ENCODE assay signal across 24 cellular contexts in the genomic region with DNA sequence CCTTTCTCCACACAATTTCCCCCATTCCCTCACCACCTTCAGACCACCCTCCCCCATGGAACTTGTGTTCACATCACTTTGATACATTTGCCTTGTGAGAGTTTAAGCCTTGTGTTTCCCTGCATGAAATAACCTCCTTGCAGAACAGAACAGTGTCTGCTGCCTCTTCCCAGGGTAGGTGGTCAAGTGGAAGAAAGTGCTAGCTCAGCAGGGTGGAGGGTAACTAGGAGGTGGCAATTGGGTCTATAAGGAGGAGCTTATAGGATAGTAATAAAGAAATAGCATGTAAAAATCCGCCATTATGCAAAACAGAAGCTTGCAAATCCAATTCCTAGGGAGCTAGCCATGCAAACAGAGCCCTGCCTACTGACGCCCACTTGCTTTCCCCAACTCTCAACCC. TPM values are rescaled to one million over a fixed set of nuclear protein-coding genes. Genes with fewer than 3 reads are reported as not detected.
A peak's percentile ranks its signal among the peaks of the same experiment; 100 is the strongest.
DNase-seq lines count a peak whose midpoint lies in the region; ATAC-seq and TF ChIP-seq lines count a peak whose summit lies in the region.
"Had no signal": no experiment of that assay in that cellular context is flagged by ENCODE, and none has a peak within 500 bp of the region (broad histone marks: within the 10 kb centered on the region; RNA-seq: fewer than 3 reads in every experiment).

No MANE protein-coding gene starts in this region.

- H3K9me3 ChIP-seq in mammary epithelial cell (replicated peaks; ENCODE audit: insufficient read depth, low read length) (no peaks in the 10 kb centered on the region), RWPE2 (ENCODE audit: severe bottlenecking) (no peaks in the 10 kb centered on the region)
- H3K9me3 ChIP-seq: MG63, SK-N-SH had no signal

- peaks cover 23% of the 10 kb centered on the region for H3K27me3 Mint-ChIP-seq in MCF 10A (ENCODE audit: insufficient read depth, unreplicated experiment)
- H3K27me3 Mint-ChIP-seq in nephron progenitor cell (ENCODE audit: low read depth, poor library complexity) = no peaks in the 10 kb centered on the region
- peaks cover 6 to 12% of the 10 kb centered on the region in 2 donors for H3K27me3 Mint-ChIP-seq in stimulated activated naive B cell treated with anti-CD40 and anti-IgM and Interleukin-4, amounts not matched to agents 10 μg/mL and 1 μg/mL and 100 μg/mL, for 72 hours

- H3K79me2 ChIP-seq in mammary epithelial cell (ENCODE audit: insufficient read depth, low read length) = no peaks in the 10 kb centered on the region

- CTCF ChIA-PET in mammary epithelial cell (lab: Charles Lee; ENCODE audit: low non-redundant PET) (no interaction called here), MCF 10A (lab: Yijun Ruan, JAX) (interaction anchor here (0.7 to 2.4 kb wide), 3 partner anchors 20 to 62 kb away, joined by 3 to 8 read pairs (median 3); no protein-coding TSS in a partner anchor)

- H3K4me1 ChIP-seq in mammary epithelial cell (ENCODE audit: insufficient read depth, low read length) (peaks cover 19% of the 10 kb centered on the region), RWPE2 (ENCODE audit: insufficient read depth, poor library complexity, severe bottlenecking) (no peaks in the 10 kb centered on the region)

- no peaks in the 10 kb centered on the region for H4K20me1 ChIP-seq in mammary epithelial cell (ENCODE audit: insufficient read depth, low read length)

- H2AFZ ChIP-seq in mammary epithelial cell (ENCODE audit: low read depth, low read length) = no peak overlapping the region
- H2AFZ ChIP-seq: GM23338 had no signal

- H3K27me3 ChIP-seq in mammary epithelial cell (ENCODE audit: insufficient read depth, low read length) (no peaks in the 10 kb centered on the region), RWPE2 (ENCODE audit: insufficient read depth, poor library complexity, severe bottlenecking) (no peaks in the 10 kb centered on the region)
- H3K27me3 ChIP-seq: MG63 had no signal

- H3K4me3 Mint-ChIP-seq in MCF 10A (ENCODE audit: unreplicated experiment) = no peak overlapping the region
- H3K4me3 Mint-ChIP-seq in nephron progenitor cell = no peak overlapping the region
- H3K4me3 Mint-ChIP-seq in stimulated activated naive B cell treated with anti-CD40 and anti-IgM and Interleukin-4, amounts not matched to agents 10 μg/mL and 1 μg/mL and 100 μg/mL, for 72 hours = no peak overlapping the region
- H3K4me3 Mint-ChIP-seq: CD8-positive, alpha-beta T cell; GM23338 had no signal

- dilution Hi-C loops in mammary epithelial cell (cut with HindIII; ENCODE audit: low sequenced_read_pairs) = no loop called here

- peak overlapping the region; percentile 45 for H3K4me2 ChIP-seq in mammary epithelial cell (ENCODE audit: insufficient read depth, low read depth, low read length)
- H3K4me2 ChIP-seq: GM23338, SK-N-SH had no signal

- BruUV-seq in mammary epithelial cell (replicated peaks; lab: Mats Ljungman, UMichigan) (no TSS peak), MCF 10A (replicated peaks; lab: Mats Ljungman, UMichigan) (no TSS peak)

- H3K27ac ChIP-seq in mammary epithelial cell (ENCODE audit: insufficient read depth, low read depth, low read length) = no peak overlapping the region
- H3K27ac ChIP-seq in RWPE2 (ENCODE audit: poor library complexity, severe bottlenecking) = no peak overlapping the region

- no peaks in the 10 kb centered on the region for H3K36me3 Mint-ChIP-seq in MCF 10A (ENCODE audit: insufficient read depth, unreplicated experiment)
- no peaks in the 10 kb centered on the region for H3K36me3 Mint-ChIP-seq in nephron progenitor cell (ENCODE audit: low read depth)
- H3K36me3 Mint-ChIP-seq in stimulated activated naive B cell treated with anti-CD40 and anti-IgM and Interleukin-4, amounts not matched to agents 10 μg/mL and 1 μg/mL and 100 μg/mL, for 72 hours = no peaks in the 10 kb centered on the region
- H3K36me3 Mint-ChIP-seq: CD8-positive, alpha-beta T cell had no signal

- H3K27ac Mint-ChIP-seq in MCF 10A (ENCODE audit: low read depth, unreplicated experiment) = no peak overlapping the region
- peak overlapping the region; percentile 7 for H3K27ac Mint-ChIP-seq in nephron progenitor cell
- H3K27ac Mint-ChIP-seq in stimulated activated naive B cell treated with anti-CD40 and anti-IgM and Interleukin-4, amounts not matched to agents 10 μg/mL and 1 μg/mL and 100 μg/mL, for 72 hours = no peak overlapping the region
- H3K27ac Mint-ChIP-seq: CD8-positive, alpha-beta T cell; GM23338 had no signal

- in situ Hi-C loops in mammary epithelial cell (cut with MboI; ENCODE audit: low sequenced_read_pairs in 2 of 2) = no loop called here

- peaks cover 7% of the 10 kb centered on the region for H3K9me3 Mint-ChIP-seq in MCF 10A (ENCODE audit: unreplicated experiment)
- H3K9me3 Mint-ChIP-seq in nephron progenitor cell = no peaks in the 10 kb centered on the region
- no peaks in the 10 kb centered on the region for H3K9me3 Mint-ChIP-seq in stimulated activated naive B cell treated with anti-CD40 and anti-IgM and Interleukin-4, amounts not matched to agents 10 μg/mL and 1 μg/mL and 100 μg/mL, for 72 hours
- H3K9me3 Mint-ChIP-seq: CD8-positive, alpha-beta T cell; GM23338 had no signal

- TF ChIP-seq CTCF in mammary epithelial cell (conservative IDR thresholded peaks at IDR 0.05 in 1 of 2, IDR thresholded peaks at IDR 0.05 in 1 of 2; ENCODE audit: extremely low read depth in 1 of 2, insufficient read depth in 1 of 2, low read depth in 1 of 2, low read length in 2 of 2) = no peak
- TF ChIP-seq CTCF in MCF 10A (IDR thresholded peaks at IDR 0.05; ENCODE audit: unreplicated experiment) = no peak
- no peak for TF ChIP-seq CTCF in RWPE2 (IDR thresholded peaks at IDR 0.05; ENCODE audit: poor library complexity, severe bottlenecking)
- TF ChIP-seq CTCF in nephron progenitor cell (IDR thresholded peaks at IDR 0.05) = no peak

- H3K4me1 Mint-ChIP-seq in MCF 10A (ENCODE audit: insufficient read depth, unreplicated experiment) (peaks cover 6% of the 10 kb centered on the region), nephron progenitor cell (peaks cover 29% of the 10 kb centered on the region)
- peaks cover 0 to 1% of the 10 kb centered on the region in 2 donors for H3K4me1 Mint-ChIP-seq in stimulated activated naive B cell treated with anti-CD40 and anti-IgM and Interleukin-4, amounts not matched to agents 10 μg/mL and 1 μg/mL and 100 μg/mL, for 72 hours

- DNase-seq in mammary epithelial cell (no peak), MCF 10A (ENCODE audit: unreplicated experiment) (no peak), RWPE2 (ENCODE audit: low spot score) (no peak), nephron progenitor cell (no peak), NOMO-1 (lab: John Stamatoyannopoulos, UW; ENCODE audit: unreplicated experiment in 2 of 2) (no peak)
- no peak for DNase-seq in stimulated activated naive B cell treated with anti-CD40 and anti-IgM and Interleukin-4, amounts not matched to agents 10 μg/mL and 1 μg/mL and 100 μg/mL, for 72 hours
- DNase-seq: 8988T; AML-193; C1 segment of cervical spinal cord; Calu3; CD8-positive, alpha-beta T cell; DMS153; HCEC 1CT; Kasumi-1; MG63; NCI-H1048; NCI-H1417 treated with DMSO at 0.1 percent for 48 hours; NCI-H187; NCI-H2107; OCI-M1; SIG-M5; SK-N-SH had no signal

- ATAC-seq in RWPE2 (ENCODE audit: low read depth) (0 out of 3 replicates have a peak, but pooled peaks have one; percentile 19), GM21717 (IDR thresholded peaks at IDR 0.05; ENCODE audit: unreplicated experiment) (no peak)
- ATAC-seq in stimulated activated naive B cell treated with anti-CD40 and anti-IgM and Interleukin-4, amounts not matched to agents 10 μg/mL and 1 μg/mL and 100 μg/mL, for 72 hours (replicated peaks) = no peak
- ATAC-seq: CD8-positive, alpha-beta T cell; GM23338 had no signal

- H3K4me3 ChIP-seq in mammary epithelial cell (replicated peaks in 1 of 3; ENCODE audit: insufficient read depth in 1 of 3, low read depth in 2 of 3, low read length in 3 of 3) (no peak overlapping the region), RWPE2 (ENCODE audit: severe bottlenecking) (no peak overlapping the region)
- H3K4me3 ChIP-seq: GM23338, MG63 had no signal

- 92% methylated on average over 2 of the region's 2 CpGs for WGBS in mammary epithelial cell (ENCODE audit: low coverage, missing lambda C conversion rate)

- POLR2A ChIA-PET in MCF 10A (lab: Yijun Ruan, JAX) = interaction anchor here (0.6 to 1.4 kb wide), 3 partner anchors 10 to 711 kb away, joined by 3 to 4 read pairs (median 3); no protein-coding TSS in a partner anchor

- H3K36me3 ChIP-seq in mammary epithelial cell (ENCODE audit: insufficient read depth, low read length) (no peaks in the 10 kb centered on the region), RWPE2 (ENCODE audit: low read depth) (no peaks in the 10 kb centered on the region)
- H3K36me3 ChIP-seq: MG63 had no signal

- no peak overlapping the region for H3K9ac ChIP-seq in mammary epithelial cell (ENCODE audit: insufficient read depth, low read length)
- H3K9ac ChIP-seq: SK-N-SH had no signal

- intact Hi-C loops in mammary epithelial cell (cut with micrococcal nuclease) = no loop called here
- intact Hi-C loops in MCF 10A (cut with micrococcal nuclease) = no loop called here

RNA-seq across cellular contexts. Expression of gene KRT8, which starts 13.9 kb away (rescaled TPM):
- total RNA-seq in mammary epithelial cell = 100 to 1,000 TPM in 1 of 2 donors, 10 to 100 TPM in 1; 97.0 to 397 TPM
- 391 TPM for polyA plus RNA-seq in mammary epithelial cell
- 365 TPM for polyA minus RNA-seq in mammary epithelial cell
- 179 and 230 TPM in 2 replicates for total RNA-seq in MCF 10A (2022)

RNA-seq across cellular contexts. Expression of gene KRT18, which starts 30.1 kb away (rescaled TPM):
- total RNA-seq in mammary epithelial cell (100 to 1,000 TPM; 175 to 187 TPM), MCF 10A (2022) (659 and 662 TPM in 2 replicates)
- polyA plus RNA-seq in mammary epithelial cell = 380 TPM
- polyA minus RNA-seq in mammary epithelial cell = 709 TPM
